ENCODE assay signal across 8 cellular contexts in the genomic region with DNA sequence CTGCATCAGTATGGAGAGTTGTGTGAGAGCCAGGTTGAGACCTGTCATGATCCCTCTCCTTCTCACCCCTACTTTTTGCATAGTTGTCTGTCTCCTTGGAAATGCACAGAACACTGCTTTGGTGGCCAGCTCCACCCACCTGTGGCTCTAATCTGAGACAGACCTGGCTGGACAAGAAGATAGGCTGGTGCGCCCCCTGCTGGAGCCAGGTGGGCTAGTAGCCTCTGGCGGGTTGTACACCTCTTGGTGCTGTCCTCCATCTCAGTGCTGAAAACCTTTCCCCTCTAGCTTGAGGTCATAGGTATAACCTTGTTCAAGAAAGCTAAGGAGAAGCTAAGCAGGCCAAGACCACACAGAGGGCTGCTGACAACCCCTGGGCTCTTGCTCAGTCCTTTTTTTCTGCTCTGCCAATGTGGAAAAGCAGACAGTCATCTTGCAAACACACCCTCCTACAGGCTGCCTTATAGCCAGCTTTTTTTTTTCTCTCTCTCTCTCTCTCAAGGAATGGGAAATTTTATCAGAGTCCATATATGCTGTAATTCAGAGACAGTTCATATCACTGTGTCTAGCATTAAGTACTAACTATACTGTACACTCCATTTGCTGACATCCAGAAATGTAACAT. TPM values are rescaled to one million over a fixed set of nuclear protein-coding genes. Genes with fewer than 3 reads are reported as not detected.
A peak's percentile ranks its signal among the peaks of the same experiment; 100 is the strongest.
DNase-seq lines count a peak whose midpoint lies in the region; ATAC-seq and TF ChIP-seq lines count a peak whose summit lies in the region.

No MANE protein-coding gene starts in this region.

- H3K4me1 Mint-ChIP-seq in MCF 10A (ENCODE audit: insufficient read depth, unreplicated experiment): peaks cover 11% of the 10 kb centered on the region
- no peaks in the 10 kb centered on the region for H3K4me1 Mint-ChIP-seq in activated CD4-positive, alpha-beta T cell treated with anti-CD3 and anti-CD28 coated beads, Interleukin-2, amount 10 ng/mL, durations not matched to agents 7 days and 5 days

- peak; percentile 74 for ATAC-seq in HG02623 (IDR thresholded peaks at IDR 0.05; ENCODE audit: unreplicated experiment)

- intact Hi-C loops in MCF 10A (cut with micrococcal nuclease): no loop called here
- intact Hi-C loops in breast epithelium (cut with DNase I; ENCODE audit: low total_unique reads): no loop called here

- H3K27me3 ChIP-seq in breast epithelium: peaks cover 0 to 3% of the 10 kb centered on the region in 2 donors

- no peaks in the 10 kb centered on the region for H3K9me3 Mint-ChIP-seq in MCF 10A (ENCODE audit: unreplicated experiment)
- H3K9me3 Mint-ChIP-seq in activated CD4-positive, alpha-beta T cell treated with anti-CD3 and anti-CD28 coated beads, Interleukin-2, amount 10 ng/mL, durations not matched to agents 7 days and 5 days: no peaks in the 10 kb centered on the region

- H3K27ac Mint-ChIP-seq in MCF 10A (ENCODE audit: low read depth, unreplicated experiment): no peak overlapping the region
- H3K27ac Mint-ChIP-seq in activated CD4-positive, alpha-beta T cell treated with anti-CD3 and anti-CD28 coated beads, Interleukin-2, amount 10 ng/mL, durations not matched to agents 7 days and 5 days: no peak overlapping the region

- H3K4me1 ChIP-seq in breast epithelium: no peaks in the 10 kb centered on the region

- POLR2A ChIA-PET in MCF 10A (lab: Yijun Ruan, JAX): no interaction called here
- POLR2A ChIA-PET in activated CD4-positive, alpha-beta T cell treated with anti-CD3 and anti-CD28 coated beads, Interleukin-2, amount 10 ng/mL, durations not matched to agents 7 days and 5 days (lab: Charles Lee): interaction anchor here (0.6 kb wide), 1 partner anchor 16 kb away, joined by 3 read pairs; no protein-coding TSS in a partner anchor

- no peaks in the 10 kb centered on the region for H3K36me3 ChIP-seq in breast epithelium

- DNase-seq in MCF 10A (ENCODE audit: unreplicated experiment) (peak; percentile 86), breast epithelium (ENCODE audit: low spot score in 2 of 2) (no peak), NCI-H1436 treated with DMSO at 0.1 percent for 48 hours (lab: John Stamatoyannopoulos, UW) (peak; percentile 64), globus pallidus (ENCODE audit: low spot score) (peak; percentile 67), retinal pigment epithelial cell (ENCODE audit: low read depth) (peak; percentile 14), ureter (ENCODE audit: low spot score) (no peak)
- DNase-seq in activated CD4-positive, alpha-beta T cell treated with anti-CD3 and anti-CD28 coated beads, Interleukin-2, amount 10 ng/mL, durations not matched to agents 7 days and 5 days: peak; percentile 59

- CTCF ChIA-PET in MCF 10A (lab: Yijun Ruan, JAX): interaction anchor here (0.6 to 3.1 kb wide), 16 partner anchors 10 to 1818 kb away, joined by 3 to 15 read pairs (median 4); no protein-coding TSS in a partner anchor
- CTCF ChIA-PET in activated CD4-positive, alpha-beta T cell treated with anti-CD3 and anti-CD28 coated beads, Interleukin-2, amount 10 ng/mL, durations not matched to agents 7 days and 5 days (lab: Charles Lee): no interaction called here

- H3K27me3 Mint-ChIP-seq in MCF 10A (ENCODE audit: insufficient read depth, unreplicated experiment): peaks cover 66% of the 10 kb centered on the region
- peaks cover 4% of the 10 kb centered on the region for H3K27me3 Mint-ChIP-seq in activated CD4-positive, alpha-beta T cell treated with anti-CD3 and anti-CD28 coated beads, Interleukin-2, amount 10 ng/mL, durations not matched to agents 7 days and 5 days

- TF ChIP-seq CTCF in MCF 10A (IDR thresholded peaks at IDR 0.05; ENCODE audit: unreplicated experiment): peak; percentile 74
- peak in 1 of 3 donors; percentile 14 for TF ChIP-seq CTCF in breast epithelium (IDR thresholded peaks at IDR 0.05)
- TF ChIP-seq CTCF in retinal pigment epithelial cell (conservative IDR thresholded peaks at IDR 0.05; ENCODE audit: low read depth, low read length): peak; percentile 88

- H3K9me3 ChIP-seq in breast epithelium: no peaks in the 10 kb centered on the region

- H3K27ac ChIP-seq in breast epithelium: no peak overlapping the region

- H3K4me3 ChIP-seq in breast epithelium: no peak overlapping the region
- no peak overlapping the region for H3K4me3 ChIP-seq in retinal pigment epithelial cell (ENCODE audit: low read length)

- TF ChIP-seq POLR2A in breast epithelium (IDR thresholded peaks at IDR 0.05): no peak

- H3K4me3 Mint-ChIP-seq in MCF 10A (ENCODE audit: unreplicated experiment): no peak overlapping the region
- no peak overlapping the region for H3K4me3 Mint-ChIP-seq in activated CD4-positive, alpha-beta T cell treated with anti-CD3 and anti-CD28 coated beads, Interleukin-2, amount 10 ng/mL, durations not matched to agents 7 days and 5 days

- no peaks in the 10 kb centered on the region for H3K36me3 Mint-ChIP-seq in MCF 10A (ENCODE audit: insufficient read depth, unreplicated experiment)
- H3K36me3 Mint-ChIP-seq in activated CD4-positive, alpha-beta T cell treated with anti-CD3 and anti-CD28 coated beads, Interleukin-2, amount 10 ng/mL, durations not matched to agents 7 days and 5 days (ENCODE audit: low read depth): no peaks in the 10 kb centered on the region

- no TSS peak for BruUV-seq in MCF 10A (replicated peaks; lab: Mats Ljungman, UMichigan)

RNA-seq across cellular contexts. Expression of a gene that starts 58.8 kb away (rescaled TPM):
- 4.2 and 6.9 TPM in 2 replicates for total RNA-seq in MCF 10A (2022)
- 10 to 100 TPM; 25.6 to 43.3 (median 34.7) TPM for total RNA-seq in breast epithelium
- total RNA-seq in activated CD4-positive, alpha-beta T cell treated with anti-CD3 and anti-CD28 coated beads, Interleukin-2, amount 10 ng/mL, durations not matched to agents 7 days and 5 days: under 1 TPM; 0.85 to 0.92 TPM
- 42.9 TPM for total RNA-seq in ureter

Comparison
In these comparisons a context has a peak if more than half of its experiments do, and no peak if none do; other contexts are left out.
1. DNase-seq: peak in MCF 10A (single experiment), NCI-H1436 treated with DMSO at 0.1 percent for 48 hours (single experiment), activated CD4-positive, alpha-beta T cell treated with anti-CD3 and anti-CD28 coated beads, Interleukin-2, amount 10 ng/mL, durations not matched to agents 7 days and 5 days (single experiment), globus pallidus (single experiment) and retinal pigment epithelial cell (single experiment); none in breast epithelium (0 of 2) and ureter (single experiment).